25 cellular contexts compared by ENCODE assay signal in the genomic region with DNA sequence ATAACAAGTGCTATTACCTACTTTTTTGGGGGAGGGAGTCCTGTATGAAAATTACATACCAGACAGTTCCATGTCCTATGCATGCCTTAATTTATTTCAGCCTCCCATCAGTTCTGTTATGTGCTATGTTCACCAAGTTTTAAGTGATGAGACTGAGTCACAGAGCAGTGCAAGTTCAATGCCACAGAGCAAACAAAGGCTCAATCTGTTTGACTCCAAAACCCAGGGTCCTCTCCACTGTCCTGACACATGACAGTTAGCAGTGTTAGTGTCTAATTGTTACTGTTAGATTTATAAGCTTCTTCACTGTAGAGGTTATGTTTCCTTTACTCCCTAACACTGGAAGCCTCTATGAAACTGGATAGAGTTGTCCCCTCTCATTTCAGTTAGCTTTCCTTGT.
"Had no signal": no experiment of that assay in that cellular context is flagged by ENCODE, and none has a peak within 500 bp of the region (broad histone marks: within the 10 kb centered on the region; RNA-seq: fewer than 3 reads in every experiment).

No MANE protein-coding gene starts in this region.

- DNase-seq: heart right ventricle; kidney glomerular epithelial cell; left cardiac atrium; left ventricle myocardium inferior; mesenchymal stem cell; naive thymus-derived CD8-positive, alpha-beta T cell; nucleus accumbens; pancreas; posterior cingulate gyrus; retina; right cardiac atrium; sigmoid colon; small intestine; spleen; stimulated activated CD4-positive, alpha-beta T cell treated with anti-CD3 and anti-CD28 coated beads, Interleukin-4, amount 100 ng/mL, for 24 hours; stimulated activated naive CD4-positive, alpha-beta T cell treated with Interleukin-2 at 50 U/mL for 16 hours; stimulated activated naive CD8-positive, alpha-beta T cell treated with anti-CD3 and anti-CD28 coated beads, Interleukin-15, amount 100 ng/mL, for 72 hours; substantia nigra; uterus had no signal

- H3K79me2 ChIP-seq: hepatocyte had no signal

- H3K4me2 ChIP-seq: hepatocyte had no signal

- FAIRE-seq: keratinocyte, pancreas, small intestine had no signal

- H3K27me3 ChIP-seq: heart right ventricle, hepatocyte, pancreas, sigmoid colon, spleen, tibial nerve, uterus had no signal

- H3K27ac ChIP-seq: heart right ventricle, hepatocyte, left ventricle myocardium inferior, pancreas, prostate gland, sigmoid colon, spleen, tibial nerve, uterus had no signal

- H3K4me3 ChIP-seq: heart right ventricle, hepatocyte, left ventricle myocardium inferior, lung, pancreas, prostate gland, sigmoid colon, spleen, tibial nerve, uterus had no signal

- ATAC-seq: heart right ventricle; left cardiac atrium; naive thymus-derived CD8-positive, alpha-beta T cell; pancreas; right cardiac atrium; stimulated activated effector memory CD8-positive, alpha-beta T cell treated with anti-CD3 and anti-CD28 coated beads, Interleukin-12 subunit alpha, Interleukin-12 subunit beta, amount 100 ng/mL, for 72 hours; stimulated activated naive CD8-positive, alpha-beta T cell treated with anti-CD3 and anti-CD28 coated beads, Interleukin-15, amount 100 ng/mL, for 72 hours had no signal

- H3K36me3 ChIP-seq: pancreas, prostate gland, spleen, uterus had no signal

- H3K9me3 ChIP-seq: heart right ventricle, left ventricle myocardium inferior, pancreas, prostate gland, sigmoid colon, tibial nerve, uterus had no signal

- H3K4me1 ChIP-seq: left ventricle myocardium inferior, pancreas, prostate gland, spleen had no signal

- H2AFZ ChIP-seq: hepatocyte had no signal
